21 cellular contexts compared by ENCODE assay signal in genomic region chr10:14276200-14276599, GRCh38.
"Had no signal": no experiment of that assay in that cellular context is flagged by ENCODE, and none has a peak within 500 bp of the region (broad histone marks: within the 10 kb centered on the region; RNA-seq: fewer than 3 reads in every experiment).

No MANE protein-coding gene starts in this region.

- DNase-seq: activated B cell treated with CpG ODN at 0.5 μM for 24 hours; activated CD4-positive, alpha-beta T cell treated with anti-CD3 and anti-CD28 coated beads for 4 hours; activated CD4-positive, alpha-beta T cell treated with anti-CD3 and anti-CD28 coated beads, Interleukin-2, amount 50 U/mL, for 48 hours; activated CD8-positive, alpha-beta memory T cell treated with anti-CD3 and anti-CD28 coated beads, Interleukin-2, amount 50 U/mL, for 48 hours; activated naive CD4-positive, alpha-beta T cell treated with Interleukin-2 at 50 U/mL for 16 hours; activated naive CD8-positive, alpha-beta T cell treated with anti-CD3 and anti-CD28 coated beads for 36 hours; activated T-cell treated with anti-CD3 and anti-CD28 coated beads, Interleukin-2, amount 50 U/mL, for 4 hours; amniotic stem cell; body of pancreas; effector CD4-positive, alpha-beta T cell; erythroblast; foreskin keratinocyte; glutamatergic neuron; natural killer cell; ovary; psoas muscle; right cardiac atrium; stimulated activated CD4-positive, alpha-beta T cell treated with anti-CD3 and anti-CD28 coated beads, Interleukin-1b, Interleukin-23, amount 100 ng/mL, for 48 hours; stimulated activated naive CD8-positive, alpha-beta T cell treated with anti-CD3 and anti-CD28 coated beads, Interleukin-15, amount 100 ng/mL, for 72 hours; T1000 had no signal

- FAIRE-seq: endometrium had no signal
